Comparison of ENCODE assay signal across 8 cellular contexts in the genomic region with DNA sequence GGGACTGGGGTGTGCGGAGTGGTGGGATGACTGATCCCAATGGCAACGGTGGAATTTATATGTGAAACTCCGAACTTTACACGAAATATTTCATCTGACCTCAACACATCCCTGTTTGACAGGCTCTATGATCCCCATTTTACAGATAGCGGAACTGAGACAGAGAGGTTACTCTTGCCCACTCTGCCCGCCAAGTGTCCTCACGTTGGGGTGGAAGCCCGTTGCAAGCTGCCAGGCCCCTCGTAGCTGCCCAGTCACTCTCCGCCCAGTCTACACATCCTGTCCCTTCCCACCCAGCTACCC. TPM values are rescaled to one million over a fixed set of nuclear protein-coding genes. Genes with fewer than 3 reads are reported as not detected.
DNase-seq lines count a peak whose midpoint lies in the region; ATAC-seq, FAIRE-seq and TF ChIP-seq lines count a peak whose summit lies in the region.

No MANE protein-coding gene starts in this region.

- intact Hi-C loops in activated CD4-positive, alpha-beta T cell treated with anti-CD3 and anti-CD28 coated beads, Interleukin-2, amount 10 ng/mL, durations not matched to agents 24 days and 14 days (cut with micrococcal nuclease), result loop anchor here (5.0 to 10.0 kb wide), 3 partner anchors 226 to 289 kb away; no protein-coding TSS in a partner anchor
- intact Hi-C loops in kidney (cut with DNase I), result no loop called here

- no peak for ATAC-seq in activated T-helper 17 cell treated with anti-CD3 and anti-CD28 coated beads, Interleukin-2, amount 50 U/mL, for 72 hours (replicated peaks)
- no peak for ATAC-seq in HG03097 (IDR thresholded peaks at IDR 0.05; ENCODE audit: low FRiP score, unreplicated experiment)

- H3K27me3 ChIP-seq in subcutaneous abdominal adipose tissue (ENCODE audit: control insufficient read depth in 5 of 5, insufficient read depth in 4 of 5, low read length in 5 of 5), result peaks cover 0 to 11% (median 4%) of the 10 kb centered on the region in 5 donors

- H3K4me3 ChIP-seq in kidney (ENCODE audit: low read length in 2 of 2) (peak overlapping the region; percentile 37 to 52), subcutaneous abdominal adipose tissue (ENCODE audit: low read depth in 1 of 5, low read length in 5 of 5) (peak overlapping the region; percentile 35 to 71 (median 66))

- peak overlapping the region; percentile 97 for H3K27ac Mint-ChIP-seq in activated CD4-positive, alpha-beta T cell treated with anti-CD3 and anti-CD28 coated beads, Interleukin-2, amount 10 ng/mL, durations not matched to agents 24 days and 14 days
- peak overlapping the region; percentile 87 for H3K27ac Mint-ChIP-seq in activated T-helper 17 cell treated with anti-CD3 and anti-CD28 coated beads, Interleukin-2, amount 50 U/mL, for 72 hours

- H3K36me3 Mint-ChIP-seq in activated CD4-positive, alpha-beta T cell treated with anti-CD3 and anti-CD28 coated beads, Interleukin-2, amount 10 ng/mL, durations not matched to agents 24 days and 14 days (ENCODE audit: low read depth), result peaks cover 28% of the 10 kb centered on the region
- H3K36me3 Mint-ChIP-seq in activated T-helper 17 cell treated with anti-CD3 and anti-CD28 coated beads, Interleukin-2, amount 50 U/mL, for 72 hours (ENCODE audit: low read depth), result peaks cover 25% of the 10 kb centered on the region

- peaks cover 1% of the 10 kb centered on the region for H3K27me3 Mint-ChIP-seq in activated CD4-positive, alpha-beta T cell treated with anti-CD3 and anti-CD28 coated beads, Interleukin-2, amount 10 ng/mL, durations not matched to agents 24 days and 14 days
- H3K27me3 Mint-ChIP-seq in activated T-helper 17 cell treated with anti-CD3 and anti-CD28 coated beads, Interleukin-2, amount 50 U/mL, for 72 hours, result no peaks in the 10 kb centered on the region

- H3K4me1 ChIP-seq in kidney (ENCODE audit: control insufficient read depth in 1 of 2, insufficient read depth in 1 of 2, low read depth in 1 of 2, low read length in 2 of 2), result peaks cover 4 to 18% of the 10 kb centered on the region in 2 donors
- peaks cover 0 to 50% (median 22%) of the 10 kb centered on the region in 5 donors for H3K4me1 ChIP-seq in subcutaneous abdominal adipose tissue (ENCODE audit: control insufficient read depth in 5 of 5, insufficient read depth in 5 of 5, low read length in 5 of 5)

- no peak for TF ChIP-seq CTCF in kidney (IDR thresholded peaks at IDR 0.05; ENCODE audit: borderline replicate concordance, extremely low read depth, insufficient read depth)
- TF ChIP-seq CTCF in D721Med (IDR thresholded peaks at IDR 0.05; ENCODE audit: insufficient read depth, missing control alignments), result no peak

- peak overlapping the region; percentile 89 for H3K4me3 Mint-ChIP-seq in activated CD4-positive, alpha-beta T cell treated with anti-CD3 and anti-CD28 coated beads, Interleukin-2, amount 10 ng/mL, durations not matched to agents 24 days and 14 days
- H3K4me3 Mint-ChIP-seq in activated T-helper 17 cell treated with anti-CD3 and anti-CD28 coated beads, Interleukin-2, amount 50 U/mL, for 72 hours, result peak overlapping the region; percentile 95

- no peak overlapping the region for H3K27ac ChIP-seq in kidney (ENCODE audit: low read depth in 2 of 2, low read length in 2 of 2)
- H3K27ac ChIP-seq in subcutaneous abdominal adipose tissue (ENCODE audit: low read depth, low read length), result no peak overlapping the region

- FAIRE-seq in kidney (lab: Jason Lieb, UNC) (no peak), D721Med (lab: Jason Lieb, UNC) (no peak)

- no peak overlapping the region for H3K9ac ChIP-seq in kidney (ENCODE audit: low read length in 2 of 2)
- H3K9ac ChIP-seq in subcutaneous abdominal adipose tissue (ENCODE audit: low read length in 5 of 5), result peak overlapping the region in 3 of 5 donors; percentile 11 to 59 (median 52)

- DNase-seq in activated CD4-positive, alpha-beta T cell treated with anti-CD3 and anti-CD28 coated beads, Interleukin-2, amount 10 ng/mL, durations not matched to agents 24 days and 14 days, result no peak
- DNase-seq in activated CD4-positive, alpha-beta T cell treated with anti-CD3 and anti-CD28 coated beads for 1 hour, result no peak
- no peak for DNase-seq in kidney
- no peak for DNase-seq in D721Med (ENCODE audit: insufficient read length, low spot score)
- DNase-seq in dermis blood vessel endothelial cell, result no peak

- H3K4me1 Mint-ChIP-seq in activated CD4-positive, alpha-beta T cell treated with anti-CD3 and anti-CD28 coated beads, Interleukin-2, amount 10 ng/mL, durations not matched to agents 24 days and 14 days, result peaks cover 38% of the 10 kb centered on the region
- peaks cover 27% of the 10 kb centered on the region for H3K4me1 Mint-ChIP-seq in activated T-helper 17 cell treated with anti-CD3 and anti-CD28 coated beads, Interleukin-2, amount 50 U/mL, for 72 hours

- no peaks in the 10 kb centered on the region for H3K36me3 ChIP-seq in kidney (ENCODE audit: control insufficient read depth in 1 of 2, insufficient read depth in 2 of 2, low read length in 2 of 2)
- no peaks in the 10 kb centered on the region for H3K36me3 ChIP-seq in subcutaneous abdominal adipose tissue (ENCODE audit: control insufficient read depth in 5 of 5, insufficient read depth in 5 of 5, low read length in 5 of 5)

- H3K9me3 Mint-ChIP-seq in activated CD4-positive, alpha-beta T cell treated with anti-CD3 and anti-CD28 coated beads, Interleukin-2, amount 10 ng/mL, durations not matched to agents 24 days and 14 days, result no peaks in the 10 kb centered on the region
- H3K9me3 Mint-ChIP-seq in activated T-helper 17 cell treated with anti-CD3 and anti-CD28 coated beads, Interleukin-2, amount 50 U/mL, for 72 hours, result no peaks in the 10 kb centered on the region

- H3K9me3 ChIP-seq in kidney (ENCODE audit: control insufficient read depth in 1 of 2, low read length in 2 of 2) (no peaks in the 10 kb centered on the region), subcutaneous abdominal adipose tissue (ENCODE audit: control insufficient read depth in 5 of 5, low read length in 5 of 5) (no peaks in the 10 kb centered on the region)

RNA-seq across cellular contexts. Expression of gene NFE2L3, which starts 0.4 kb away (rescaled TPM):
- 67.8 and 68.7 TPM in 2 replicates for total RNA-seq in activated CD4-positive, alpha-beta T cell treated with anti-CD3 and anti-CD28 coated beads, Interleukin-2, amount 10 ng/mL, durations not matched to agents 24 days and 14 days
- 10 to 100 TPM; 24.1 to 27.6 TPM for total RNA-seq in activated T-helper 17 cell treated with anti-CD3 and anti-CD28 coated beads, Interleukin-2, amount 50 U/mL, for 72 hours
- 12.5 TPM for total RNA-seq in kidney
- 5.2 TPM for polyA plus RNA-seq in kidney (ENCODE audit: insufficient read depth, low read depth, low replicate concordance)
- 33.4 and 38.6 TPM in 2 replicates for total RNA-seq in dermis blood vessel endothelial cell

RNA-seq across cellular contexts. Expression of gene HNRNPA2B1, which starts 48.9 kb away (rescaled TPM):
- 862 and 873 TPM in 2 replicates for total RNA-seq in activated CD4-positive, alpha-beta T cell treated with anti-CD3 and anti-CD28 coated beads, Interleukin-2, amount 10 ng/mL, durations not matched to agents 24 days and 14 days
- total RNA-seq in activated T-helper 17 cell treated with anti-CD3 and anti-CD28 coated beads, Interleukin-2, amount 50 U/mL, for 72 hours, result 100 to 1,000 TPM; 491 to 882 TPM
- total RNA-seq in kidney (433 TPM), dermis blood vessel endothelial cell (105 and 187 TPM in 2 replicates)
- polyA plus RNA-seq in kidney (ENCODE audit: insufficient read depth, low read depth, low replicate concordance), result 397 TPM

RNA-seq across cellular contexts. Expression of gene CBX3, which starts 49.9 kb away (rescaled TPM):
- 307 and 313 TPM in 2 replicates for total RNA-seq in activated CD4-positive, alpha-beta T cell treated with anti-CD3 and anti-CD28 coated beads, Interleukin-2, amount 10 ng/mL, durations not matched to agents 24 days and 14 days
- total RNA-seq in activated T-helper 17 cell treated with anti-CD3 and anti-CD28 coated beads, Interleukin-2, amount 50 U/mL, for 72 hours, result 100 to 1,000 TPM; 179 to 242 TPM
- total RNA-seq in kidney (120 TPM), dermis blood vessel endothelial cell (154 and 176 TPM in 2 replicates)
- polyA plus RNA-seq in kidney (ENCODE audit: insufficient read depth, low read depth, low replicate concordance), result 92.4 TPM

Comparison
In these comparisons a context has a peak if more than half of its experiments do, and no peak if none do; other contexts are left out.
1. H3K9ac ChIP-seq: peak in subcutaneous abdominal adipose tissue (3 of 5); none in kidney (0 of 2).